In the genomic region with DNA sequence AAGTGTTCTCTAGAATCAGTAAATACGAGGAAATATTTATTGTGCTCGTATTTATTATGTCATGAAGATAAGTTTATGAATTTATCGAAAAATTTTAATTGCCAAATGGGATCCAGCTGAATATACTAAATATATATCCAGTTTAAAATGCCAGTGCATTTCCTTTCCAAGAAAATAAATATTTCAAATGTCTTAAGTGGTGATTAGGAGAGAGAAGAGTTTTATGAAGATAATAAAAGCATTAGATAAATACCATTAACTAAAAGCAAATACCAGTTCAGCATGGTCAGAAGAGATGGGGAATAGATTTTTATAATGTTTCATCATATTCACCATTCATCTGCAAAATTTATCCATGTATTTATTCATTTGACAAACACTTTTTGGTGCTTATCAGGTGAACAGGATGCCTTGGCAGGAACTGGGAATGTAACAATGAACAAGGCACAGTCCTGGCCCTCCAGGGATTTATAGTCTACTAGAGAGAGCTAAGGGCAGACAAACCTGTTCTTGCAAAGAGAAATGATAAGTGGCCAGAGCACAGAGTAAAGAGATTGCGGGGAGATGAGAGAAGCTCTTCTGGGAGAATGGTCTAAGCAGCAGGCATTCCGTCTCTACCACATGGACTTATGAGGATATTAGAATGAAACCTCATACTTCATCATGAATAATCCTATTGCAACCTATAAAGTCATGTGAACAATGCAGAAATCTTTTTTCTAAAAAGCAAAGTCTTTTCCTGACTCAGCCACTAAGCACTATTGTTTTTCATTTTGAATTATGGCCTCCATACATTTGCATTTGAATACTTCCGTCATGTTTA, we compare ENCODE assay signal across 26 cellular contexts.
"Had no signal": no experiment of that assay in that cellular context is flagged by ENCODE, and none has a peak within 500 bp of the region (broad histone marks: within the 10 kb centered on the region; RNA-seq: fewer than 3 reads in every experiment).

No MANE protein-coding gene starts in this region.

- ATAC-seq: activated CD8-positive, alpha-beta T cell treated with anti-CD3 and anti-CD28 coated beads, Interleukin-2, amount 10 ng/mL, durations not matched to agents 7 days and 5 days; lower lobe of right lung; naive thymus-derived CD4-positive, alpha-beta T cell; stimulated activated memory B cell treated with anti-CD40 and anti-IgM and Interleukin-4, amounts not matched to agents 10 μg/mL and 1 μg/mL and 100 μg/mL, for 72 hours had no signal

- FAIRE-seq: colon, endothelial cell of umbilical vein, frontal cortex, keratinocyte, urothelium cell line had no signal

- H3K4me3 ChIP-seq: esophagus muscularis mucosa, lower lobe of right lung, sigmoid colon, smooth muscle cell, stomach, suprapubic skin, tibial nerve had no signal

- H3K27me3 ChIP-seq: esophagus muscularis mucosa, sigmoid colon, stomach, suprapubic skin, tibial nerve had no signal

- H3K27ac ChIP-seq: esophagus muscularis mucosa, lower lobe of right lung, sigmoid colon, stomach, suprapubic skin, tibial nerve had no signal

- H3K36me3 ChIP-seq: suprapubic skin had no signal

- DNase-seq: activated CD4-positive, alpha-beta T cell treated with anti-CD3 and anti-CD28 coated beads for 1 hour; activated CD4-positive, alpha-beta T cell treated with anti-CD3 and anti-CD28 coated beads, Interleukin-2, amount 50 U/mL, for 1 hour; activated CD8-positive, alpha-beta T cell treated with anti-CD3 and anti-CD28 coated beads, Interleukin-2, amount 10 ng/mL, durations not matched to agents 7 days and 5 days; activated gamma-delta T cell treated with Interleukin-2 at 50 U/mL for 16 hours; aorta; caudate nucleus; effector memory CD4-positive, alpha-beta T cell; hippocampal formation; lower lobe of right lung; naive thymus-derived CD4-positive, alpha-beta T cell; occipital lobe; posterior cingulate gyrus; retina; sigmoid colon; stimulated activated CD4-positive, alpha-beta T cell treated with anti-CD3 and anti-CD28 coated beads, Interleukin-15, amount 100 ng/mL, for 24 hours; stomach had no signal

- H3K9me3 ChIP-seq: lower lobe of right lung, stomach, suprapubic skin had no signal

- H3K4me2 ChIP-seq: smooth muscle cell had no signal

- H3K4me1 ChIP-seq: esophagus muscularis mucosa, lower lobe of right lung, stomach, suprapubic skin had no signal
